23 cellular contexts compared by ENCODE assay signal in genomic region chr3:197239857-197240256, GRCh38.
"Had no signal": no experiment of that assay in that cellular context is flagged by ENCODE, and none has a peak within 500 bp of the region (broad histone marks: within the 10 kb centered on the region; RNA-seq: fewer than 3 reads in every experiment).

No MANE protein-coding gene starts in this region.

- H3K4me3 ChIP-seq: hepatocyte, left ventricle myocardium inferior, lower lobe of right lung, suprapubic skin, thyroid gland, upper lobe of left lung, uterus had no signal

- FAIRE-seq: colon, endothelial cell of umbilical vein, kidney had no signal

- ATAC-seq: lower lobe of right lung; naive thymus-derived CD4-positive, alpha-beta T cell; right cardiac atrium; stimulated activated effector memory CD8-positive, alpha-beta T cell treated with anti-CD3 and anti-CD28 coated beads, Interleukin-12 subunit alpha, Interleukin-12 subunit beta, amount 100 ng/mL, for 72 hours; stimulated activated naive CD8-positive, alpha-beta T cell treated with anti-CD3 and anti-CD28 coated beads, Interleukin-15, Interleukin-2, amounts not matched to agents 100 U/mL and 50 U/mL, for 24 hours had no signal

- H3K4me2 ChIP-seq: hepatocyte had no signal

- H3K9me3 ChIP-seq: thyroid gland had no signal

- H3K4me1 ChIP-seq: left ventricle myocardium inferior, lower lobe of right lung, uterus had no signal

- H3K27ac ChIP-seq: hepatocyte, left ventricle myocardium inferior, lower lobe of right lung, suprapubic skin, thyroid gland, upper lobe of left lung, uterus had no signal

- H3K36me3 ChIP-seq: lower lobe of right lung, thyroid gland, uterus had no signal

- DNase-seq: effector CD4-positive, alpha-beta T cell; endodermal cell; erythroblast; foreskin melanocyte; head of caudate nucleus; kidney; left cardiac atrium; left ventricle myocardium inferior; lower lobe of right lung; mesendoderm; naive thymus-derived CD4-positive, alpha-beta T cell; right cardiac atrium; stimulated activated CD4-positive, alpha-beta T cell treated with anti-CD3 and anti-CD28 coated beads, Interleukin-4, amount 100 ng/mL, for 1 hour; stimulated activated CD8-positive, alpha-beta memory T cell treated with anti-CD3 and anti-CD28 coated beads, Interleukin-4, amount 100 ng/mL, for 48 hours; stimulated activated naive CD8-positive, alpha-beta T cell treated with anti-CD3 and anti-CD28 coated beads, Interleukin-15, Interleukin-2, amounts not matched to agents 100 U/mL and 50 U/mL, for 24 hours; thyroid gland; upper lobe of left lung; uterus had no signal

- H2AFZ ChIP-seq: hepatocyte had no signal

- H3K27me3 ChIP-seq: hepatocyte, suprapubic skin, thyroid gland, upper lobe of left lung, uterus had no signal
